In the genomic region with DNA sequence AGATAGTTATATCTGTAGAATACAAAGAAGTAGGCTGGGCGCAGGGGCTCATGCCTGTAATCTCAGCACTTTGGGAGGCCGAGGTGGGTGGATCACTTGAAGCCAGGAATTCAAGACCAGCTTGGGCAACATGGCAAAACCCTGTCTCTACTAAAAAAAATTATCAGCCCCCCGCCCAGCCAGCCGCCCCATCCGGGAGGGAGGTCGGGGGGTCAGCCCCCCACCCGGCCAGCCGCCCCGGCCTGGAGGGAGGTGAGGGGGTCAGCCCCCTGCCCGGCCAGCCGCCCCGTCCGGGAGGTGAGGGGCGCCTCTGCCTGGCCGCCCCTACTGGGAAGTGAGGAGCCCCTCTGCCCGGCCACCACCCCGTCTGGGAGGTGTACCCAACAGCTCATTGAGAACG, we compare ENCODE assay signal across 1 cellular context. TPM values are rescaled to one million over a fixed set of nuclear protein-coding genes. Genes with fewer than 3 reads are reported as not detected.
"Had no signal": no experiment of that assay in that cellular context is flagged by ENCODE, and none has a peak within 500 bp of the region (broad histone marks: within the 10 kb centered on the region; RNA-seq: fewer than 3 reads in every experiment).

No MANE protein-coding gene starts in this region.

RNA-seq across cellular contexts. Expression of gene USP6, which starts 27.0 kb away (rescaled TPM):
- total RNA-seq: G401 had no signal
